ENCODE assay signal across 20 cellular contexts in the genomic region with DNA sequence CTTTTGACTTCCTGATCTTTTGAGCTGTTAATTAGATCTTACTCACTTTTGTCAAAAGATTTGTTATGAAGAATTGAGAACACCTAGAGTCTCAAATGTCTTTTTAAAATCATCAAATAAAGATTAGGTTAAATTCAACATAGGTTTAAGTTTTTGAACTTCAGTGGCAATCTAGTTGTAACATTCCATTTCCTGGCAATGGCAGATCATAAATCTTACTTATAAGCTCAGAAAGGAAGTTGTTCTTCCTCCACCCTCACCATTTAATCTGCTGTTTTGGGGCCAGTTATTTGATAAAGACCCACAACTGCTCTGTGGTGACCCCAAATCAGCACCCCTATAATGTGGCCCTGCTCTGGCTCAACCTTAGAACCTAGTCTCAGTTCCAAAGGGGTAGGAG.
DNase-seq lines count a peak whose midpoint lies in the region; ATAC-seq, FAIRE-seq and TF ChIP-seq lines count a peak whose summit lies in the region.
"Had no signal": no experiment of that assay in that cellular context is flagged by ENCODE, and none has a peak within 500 bp of the region (broad histone marks: within the 10 kb centered on the region; RNA-seq: fewer than 3 reads in every experiment).

No MANE protein-coding gene starts in this region.

- peaks cover 56% of the 10 kb centered on the region for H3K27me3 ChIP-seq in A673 (replicated peaks; ENCODE audit: insufficient read depth, low read depth, low read length, poor library complexity)
- no peaks in the 10 kb centered on the region for H3K27me3 ChIP-seq in CD4-positive, CD25-positive, alpha-beta regulatory T cell (ENCODE audit: control insufficient read depth, insufficient read depth, low read length)
- no peaks in the 10 kb centered on the region for H3K27me3 ChIP-seq in effector memory CD4-positive, alpha-beta T cell (replicated peaks; ENCODE audit: control insufficient read depth, insufficient read depth, low read length, poor library complexity, severe bottlenecking)
- H3K27me3 ChIP-seq in upper lobe of right lung, result no peaks in the 10 kb centered on the region
- no peaks in the 10 kb centered on the region for H3K27me3 ChIP-seq in body of pancreas
- H3K27me3 ChIP-seq: breast epithelium, left lung, Peyer's patch had no signal

- TF ChIP-seq CTCF in A673 (conservative IDR thresholded peaks at IDR 0.05; ENCODE audit: low read depth, low read length) (no peak), upper lobe of right lung (IDR thresholded peaks at IDR 0.05) (no peak), body of pancreas (IDR thresholded peaks at IDR 0.05) (no peak)

- H3K36me3 ChIP-seq in A673 (ENCODE audit: insufficient read depth, low read length, poor library complexity, severe bottlenecking) (no peaks in the 10 kb centered on the region), upper lobe of right lung (no peaks in the 10 kb centered on the region), body of pancreas (replicated peaks in 1 of 2; ENCODE audit: insufficient read depth in 1 of 2, low read depth in 2 of 2) (no peaks in the 10 kb centered on the region)
- no peaks in the 10 kb centered on the region for H3K36me3 ChIP-seq in CD4-positive, CD25-positive, alpha-beta regulatory T cell (ENCODE audit: control insufficient read depth, insufficient read depth, low read length)
- no peaks in the 10 kb centered on the region for H3K36me3 ChIP-seq in effector memory CD4-positive, alpha-beta T cell (ENCODE audit: control insufficient read depth, insufficient read depth, low read length)
- H3K36me3 ChIP-seq: breast epithelium, HAP-1, heart left ventricle, left lung, Peyer's patch had no signal

- H3K27ac Mint-ChIP-seq in CD4-positive, CD25-positive, alpha-beta regulatory T cell, result peak overlapping the region; percentile 84 to 97 (median 85)
- H3K27ac Mint-ChIP-seq in T-helper 2 cell treated with Interferon-gamma antibody and Interleukin-4, amounts not matched to agents 5 μg/mL and 100 μg/mL, for 36 hours, result peak overlapping the region; percentile 92

- H3K4me1 ChIP-seq in A673 (ENCODE audit: insufficient read depth, low read length, poor library complexity, severe bottlenecking) (peaks cover 28% of the 10 kb centered on the region), upper lobe of right lung (no peaks in the 10 kb centered on the region), body of pancreas (no peaks in the 10 kb centered on the region)
- H3K4me1 ChIP-seq in CD4-positive, CD25-positive, alpha-beta regulatory T cell (ENCODE audit: control insufficient read depth, insufficient read depth, low read length, poor library complexity, severe bottlenecking), result peaks cover 77% of the 10 kb centered on the region
- H3K4me1 ChIP-seq in effector memory CD4-positive, alpha-beta T cell (ENCODE audit: control insufficient read depth, insufficient read depth, low read length, poor library complexity, severe bottlenecking), result peaks cover 46% of the 10 kb centered on the region
- H3K4me1 ChIP-seq: breast epithelium, HAP-1, left lung had no signal

- intact Hi-C loops in A673 (cut with micrococcal nuclease; ENCODE audit: unreplicated experiment) (no loop called here), upper lobe of right lung (cut with DNase I) (no loop called here), body of pancreas (cut with DNase I) (no loop called here)

- peaks cover 41 to 94% (median 70%) of the 10 kb centered on the region in 4 donors for H3K4me1 Mint-ChIP-seq in CD4-positive, CD25-positive, alpha-beta regulatory T cell
- peaks cover 76% of the 10 kb centered on the region for H3K4me1 Mint-ChIP-seq in T-helper 2 cell treated with Interferon-gamma antibody and Interleukin-4, amounts not matched to agents 5 μg/mL and 100 μg/mL, for 36 hours (ENCODE audit: low read depth)

- CTCF ChIA-PET in A673 (lab: Charles Lee), result interaction anchor here (0.8 to 1.7 kb wide), 2 partner anchors 23 to 32 kb away, joined by 3 to 10 read pairs; no protein-coding TSS in a partner anchor

- H3K9me3 Mint-ChIP-seq in CD4-positive, CD25-positive, alpha-beta regulatory T cell, result peaks cover 0 to 5% (median 0%) of the 10 kb centered on the region in 7 donors
- H3K9me3 Mint-ChIP-seq in T-helper 2 cell treated with Interferon-gamma antibody and Interleukin-4, amounts not matched to agents 5 μg/mL and 100 μg/mL, for 36 hours, result peaks cover 3% of the 10 kb centered on the region

- TF ChIP-seq POLR2A in GM12892 (IDR thresholded peaks at IDR 0.05; ENCODE audit: low read depth, low read length) (no peak), body of pancreas (IDR thresholded peaks at IDR 0.05) (no peak)

- H3K9me3 ChIP-seq in A673 (ENCODE audit: low read depth, low read length, poor library complexity, severe bottlenecking) (no peaks in the 10 kb centered on the region), upper lobe of right lung (no peaks in the 10 kb centered on the region), body of pancreas (no peaks in the 10 kb centered on the region)
- no peaks in the 10 kb centered on the region for H3K9me3 ChIP-seq in CD4-positive, CD25-positive, alpha-beta regulatory T cell (ENCODE audit: control insufficient read depth in 2 of 2, low read length in 2 of 2)
- no peaks in the 10 kb centered on the region for H3K9me3 ChIP-seq in effector memory CD4-positive, alpha-beta T cell (ENCODE audit: control insufficient read depth, low read length)
- H3K9me3 ChIP-seq: breast epithelium, HAP-1, heart left ventricle, left lung, Peyer's patch had no signal

- H3K4me3 ChIP-seq in A673 (ENCODE audit: low read depth, low read length, poor library complexity, severe bottlenecking) (no peak overlapping the region), upper lobe of right lung (no peak overlapping the region), body of pancreas (no peak overlapping the region)
- H3K4me3 ChIP-seq in CD4-positive, CD25-positive, alpha-beta regulatory T cell (ENCODE audit: low read depth, low read length), result peak overlapping the region; percentile 46
- no peak overlapping the region for H3K4me3 ChIP-seq in effector memory CD4-positive, alpha-beta T cell (ENCODE audit: insufficient read depth, low read depth, low read length, poor library complexity, severe bottlenecking)
- H3K4me3 ChIP-seq: breast epithelium, HAP-1, heart left ventricle, left lung, Peyer's patch, skin epidermis had no signal

- no peak for ATAC-seq in CD4-positive, CD25-positive, alpha-beta regulatory T cell (ENCODE audit: low read depth in 2 of 2)
- no peak for ATAC-seq in upper lobe of right lung
- ATAC-seq in body of pancreas, result no peak
- ATAC-seq: heart left ventricle, left lung had no signal

- POLR2A ChIA-PET in A673 (lab: Charles Lee; ENCODE audit: low non-redundant PET), result interaction anchor here (0.6 kb wide), 1 partner anchor 475 kb away, joined by 3 read pairs; no protein-coding TSS in a partner anchor

- H3K27me3 Mint-ChIP-seq in CD4-positive, CD25-positive, alpha-beta regulatory T cell, result no peaks in the 10 kb centered on the region
- H3K27me3 Mint-ChIP-seq in T-helper 2 cell treated with Interferon-gamma antibody and Interleukin-4, amounts not matched to agents 5 μg/mL and 100 μg/mL, for 36 hours (ENCODE audit: low read depth), result no peaks in the 10 kb centered on the region

- H3K36me3 Mint-ChIP-seq in CD4-positive, CD25-positive, alpha-beta regulatory T cell, result peaks cover 3% of the 10 kb centered on the region
- peaks cover 12% of the 10 kb centered on the region for H3K36me3 Mint-ChIP-seq in T-helper 2 cell treated with Interferon-gamma antibody and Interleukin-4, amounts not matched to agents 5 μg/mL and 100 μg/mL, for 36 hours (ENCODE audit: low read depth)

- no TSS peak for BruUV-seq in A673 (replicated peaks; lab: Mats Ljungman, UMichigan)

- peak; percentile 10 for DNase-seq in A673 (ENCODE audit: low spot score)
- peak in 1 of 3 donors; percentile 48 for DNase-seq in CD4-positive, CD25-positive, alpha-beta regulatory T cell
- DNase-seq in T-helper 2 cell treated with Interferon-gamma antibody and Interleukin-4, amounts not matched to agents 5 μg/mL and 100 μg/mL, for 36 hours (ENCODE audit: low spot score), result no peak
- DNase-seq in effector memory CD4-positive, alpha-beta T cell, result no peak
- DNase-seq in upper lobe of right lung, result no peak
- no peak for DNase-seq in GM12892 (ENCODE audit: insufficient read length)
- no peak for DNase-seq in body of pancreas
- DNase-seq in nucleus accumbens (lab: John Stamatoyannopoulos, UW), result no peak
- DNase-seq: activated CD4-positive, CD25-positive, alpha-beta regulatory T cell; heart left ventricle; left lung; NCI-H1105; NCI-H2029 treated with DMSO at 0.1 percent for 48 hours; NCI-H446; Peyer's patch; stimulated activated CD4-positive, alpha-beta T cell treated with anti-CD3 and anti-CD28 coated beads, Interleukin-2, amount 100 ng/mL, for 48 hours; T-helper 9 cell had no signal

- no peak for FAIRE-seq in GM12892 (lab: Jason Lieb, UNC)

- no peak overlapping the region for H3K27ac ChIP-seq in A673 (ENCODE audit: low read depth, low read length, poor library complexity, severe bottlenecking)
- peak overlapping the region; percentile 96 for H3K27ac ChIP-seq in CD4-positive, CD25-positive, alpha-beta regulatory T cell (ENCODE audit: insufficient read depth, low read length, poor library complexity, severe bottlenecking)
- peak overlapping the region; percentile 33 for H3K27ac ChIP-seq in effector memory CD4-positive, alpha-beta T cell (ENCODE audit: insufficient read depth, low read length, poor library complexity, severe bottlenecking)
- no peak overlapping the region for H3K27ac ChIP-seq in upper lobe of right lung
- H3K27ac ChIP-seq in body of pancreas, result no peak overlapping the region
- H3K27ac ChIP-seq: breast epithelium, heart left ventricle, left lung, Peyer's patch had no signal

- peak overlapping the region in 3 of 4 donors; percentile 33 to 79 (median 59) for H3K4me3 Mint-ChIP-seq in CD4-positive, CD25-positive, alpha-beta regulatory T cell
- peak overlapping the region; percentile 59 for H3K4me3 Mint-ChIP-seq in T-helper 2 cell treated with Interferon-gamma antibody and Interleukin-4, amounts not matched to agents 5 μg/mL and 100 μg/mL, for 36 hours

Comparison
In these comparisons a context has a peak if more than half of its experiments do, and no peak if none do; other contexts are left out.
1. H3K27ac ChIP-seq: peak in CD4-positive, CD25-positive, alpha-beta regulatory T cell (single experiment) and effector memory CD4-positive, alpha-beta T cell (single experiment); none in A673 (single experiment), upper lobe of right lung (single experiment) and body of pancreas (0 of 4).